Comparison of ENCODE assay signal across 1 cellular context in the genomic region with DNA sequence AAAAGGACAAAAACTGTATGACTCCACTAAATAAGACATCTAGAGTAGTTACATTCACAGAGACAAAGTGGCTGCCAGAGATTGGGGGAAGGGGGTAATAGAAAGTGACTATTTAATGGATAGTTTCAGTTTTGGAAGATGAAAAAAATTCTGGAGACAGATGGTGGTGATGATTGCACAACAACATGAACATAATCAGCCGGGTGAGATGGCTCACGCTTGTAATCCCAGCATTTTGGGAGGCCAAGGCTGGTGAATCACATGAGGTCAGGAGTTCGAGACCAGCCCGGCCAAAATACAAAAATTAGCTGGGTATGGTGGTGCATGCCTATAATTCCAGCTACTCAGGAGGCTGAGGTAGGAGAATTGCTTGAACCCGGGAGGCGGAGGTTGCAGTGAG.
TF ChIP-seq lines count a peak whose summit lies in the region.

No MANE protein-coding gene starts in this region.

TF ChIP-seq in WTC11, 78 proteins besides CTCF, POLR2A, EP300 and RAD21 (continued from another document):
- TF ChIP-seq, protein P1, sequence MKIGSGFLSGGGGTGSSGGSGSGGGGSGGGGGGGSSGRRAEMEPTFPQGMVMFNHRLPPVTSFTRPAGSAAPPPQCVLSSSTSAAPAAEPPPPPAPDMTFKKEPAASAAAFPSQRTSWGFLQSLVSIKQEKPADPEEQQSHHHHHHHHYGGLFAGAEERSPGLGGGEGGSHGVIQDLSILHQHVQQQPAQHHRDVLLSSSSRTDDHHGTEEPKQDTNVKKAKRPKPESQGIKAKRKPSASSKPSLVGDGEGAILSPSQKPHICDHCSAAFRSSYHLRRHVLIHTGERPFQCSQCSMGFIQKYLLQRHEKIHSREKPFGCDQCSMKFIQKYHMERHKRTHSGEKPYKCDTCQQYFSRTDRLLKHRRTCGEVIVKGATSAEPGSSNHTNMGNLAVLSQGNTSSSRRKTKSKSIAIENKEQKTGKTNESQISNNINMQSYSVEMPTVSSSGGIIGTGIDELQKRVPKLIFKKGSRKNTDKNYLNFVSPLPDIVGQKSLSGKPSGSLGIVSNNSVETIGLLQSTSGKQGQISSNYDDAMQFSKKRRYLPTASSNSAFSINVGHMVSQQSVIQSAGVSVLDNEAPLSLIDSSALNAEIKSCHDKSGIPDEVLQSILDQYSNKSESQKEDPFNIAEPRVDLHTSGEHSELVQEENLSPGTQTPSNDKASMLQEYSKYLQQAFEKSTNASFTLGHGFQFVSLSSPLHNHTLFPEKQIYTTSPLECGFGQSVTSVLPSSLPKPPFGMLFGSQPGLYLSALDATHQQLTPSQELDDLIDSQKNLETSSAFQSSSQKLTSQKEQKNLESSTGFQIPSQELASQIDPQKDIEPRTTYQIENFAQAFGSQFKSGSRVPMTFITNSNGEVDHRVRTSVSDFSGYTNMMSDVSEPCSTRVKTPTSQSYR (CRISPR knock-in tag; IDR thresholded peaks at IDR 0.05) = no peak
- TF ChIP-seq NFE2L1 (CRISPR knock-in tag; IDR thresholded peaks at IDR 0.05) (no peak), ELF4 (CRISPR knock-in tag; IDR thresholded peaks at IDR 0.05; ENCODE audit: low read depth) (no peak)
- TF ChIP-seq, protein P2, sequence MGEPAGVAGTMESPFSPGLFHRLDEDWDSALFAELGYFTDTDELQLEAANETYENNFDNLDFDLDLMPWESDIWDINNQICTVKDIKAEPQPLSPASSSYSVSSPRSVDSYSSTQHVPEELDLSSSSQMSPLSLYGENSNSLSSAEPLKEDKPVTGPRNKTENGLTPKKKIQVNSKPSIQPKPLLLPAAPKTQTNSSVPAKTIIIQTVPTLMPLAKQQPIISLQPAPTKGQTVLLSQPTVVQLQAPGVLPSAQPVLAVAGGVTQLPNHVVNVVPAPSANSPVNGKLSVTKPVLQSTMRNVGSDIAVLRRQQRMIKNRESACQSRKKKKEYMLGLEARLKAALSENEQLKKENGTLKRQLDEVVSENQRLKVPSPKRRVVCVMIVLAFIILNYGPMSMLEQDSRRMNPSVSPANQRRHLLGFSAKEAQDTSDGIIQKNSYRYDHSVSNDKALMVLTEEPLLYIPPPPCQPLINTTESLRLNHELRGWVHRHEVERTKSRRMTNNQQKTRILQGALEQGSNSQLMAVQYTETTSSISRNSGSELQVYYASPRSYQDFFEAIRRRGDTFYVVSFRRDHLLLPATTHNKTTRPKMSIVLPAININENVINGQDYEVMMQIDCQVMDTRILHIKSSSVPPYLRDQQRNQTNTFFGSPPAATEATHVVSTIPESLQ (CRISPR knock-in tag; IDR thresholded peaks at IDR 0.05) = no peak
